17 cellular contexts compared by ENCODE assay signal in genomic region chr5:126692971-126693370, GRCh38.
"Had no signal": no experiment of that assay in that cellular context is flagged by ENCODE, and none has a peak within 500 bp of the region (broad histone marks: within the 10 kb centered on the region; RNA-seq: fewer than 3 reads in every experiment).

No MANE protein-coding gene starts in this region.

- ATAC-seq: K562, Panc1 had no signal

- DNase-seq: Kasumi-1, MM.1S, NCI-H1092 treated with DMSO at 0.1 percent for 48 hours, NCI-H1436, NCI-H187, NCI-H2029 treated with DMSO at 0.1 percent for 48 hours, NCI-H226, NCI-H510A, NCI-H524 treated with DMSO at 0.1 percent for 48 hours, NCI-H69, NCI-H774, SHP77, SK-N-SH, SW 1271 had no signal

- H3K27me3 Mint-ChIP-seq: IgD-negative memory B cell had no signal

- H3K36me3 Mint-ChIP-seq: IgD-negative memory B cell had no signal

- H3K9me3 Mint-ChIP-seq: IgD-negative memory B cell had no signal

- H3K4me1 Mint-ChIP-seq: IgD-negative memory B cell had no signal

- H3K27ac Mint-ChIP-seq: IgD-negative memory B cell had no signal

- H3K4me3 ChIP-seq: K562 had no signal

- H3K9me3 ChIP-seq: SK-N-SH had no signal

- H3K4me3 Mint-ChIP-seq: IgD-negative memory B cell had no signal
